Comparison of ENCODE assay signal across 8 cellular contexts in genomic region chr10:63521389-63522128, GRCh38. TPM values are rescaled to one million over a fixed set of nuclear protein-coding genes. Genes with fewer than 3 reads are reported as not detected.
A peak's percentile ranks its signal among the peaks of the same experiment; 100 is the strongest.
DNase-seq lines count a peak whose midpoint lies in the region; ATAC-seq and TF ChIP-seq lines count a peak whose summit lies in the region.

Gene REEP3 (plus strand): TSS chr10:63521401. CDS start chr10:63521546, 145 bp downstream.

- ATAC-seq in GM21529 (IDR thresholded peaks at IDR 0.05; ENCODE audit: unreplicated experiment), result peak; percentile 70
- peak; percentile 15 to 91 (median 82) for ATAC-seq in heart left ventricle

- peaks cover 4 to 65% (median 50%) of the 10 kb centered on the region in 12 donors for H3K4me1 ChIP-seq in heart left ventricle
- peaks cover 1% of the 10 kb centered on the region for H3K4me1 ChIP-seq in urinary bladder (ENCODE audit: insufficient read depth)

- no peaks in the 10 kb centered on the region for H3K27me3 ChIP-seq in heart left ventricle

- H3K4me3 ChIP-seq in heart left ventricle (peak within 1 kb of the TSS; percentile 63 to 91 (median 78)), urinary bladder (ENCODE audit: low read depth, low read length) (peak within 1 kb of the TSS; percentile 99)

- in situ Hi-C loops in G401 (cut with HindIII; ENCODE audit: low sequenced_read_pairs), result no loop called here

- H3K27ac Mint-ChIP-seq in IgD-negative memory B cell, result peak within 1 kb of the TSS; percentile 90 to 93 (median 91)

- DNase-seq in G401 (ENCODE audit: low spot score), result peak; percentile 87
- peak; percentile 62 for DNase-seq in SW480 (ENCODE audit: low spot score)
- DNase-seq in heart left ventricle, result peak; percentile 69 to 88 (median 76)
- DNase-seq in posterior cingulate gyrus, result peak; percentile 57 to 96 (median 72)

- intact Hi-C loops in heart left ventricle (cut with DNase I), result loop anchor here in 9 of 10 donors (1.0 to 10.0 kb wide), 16 partner anchors 51 to 314 kb away; partner anchors contain the start of gene JMJD1C (in 7 of the 9)
- intact Hi-C loops in posterior cingulate gyrus (cut with DNase I), result loop anchor here (2.0 to 10.0 kb wide), 4 partner anchors 107 to 314 kb away; no protein-coding TSS in a partner anchor

- H3K27me3 Mint-ChIP-seq in IgD-negative memory B cell, result no peaks in the 10 kb centered on the region

- peaks cover 26 to 38% (median 32%) of the 10 kb centered on the region in 3 donors for H3K4me1 Mint-ChIP-seq in IgD-negative memory B cell

- TF ChIP-seq POLR2A in heart left ventricle (IDR thresholded peaks at IDR 0.05), result peak in 1 of 2 donors; percentile 35

- H3K9me3 ChIP-seq in heart left ventricle, result peaks cover 0 to 12% (median 0%) of the 10 kb centered on the region in 12 donors

- H3K9me3 Mint-ChIP-seq in IgD-negative memory B cell, result no peaks in the 10 kb centered on the region

- H3K36me3 ChIP-seq in heart left ventricle, result no peaks in the 10 kb centered on the region
- H3K36me3 ChIP-seq in urinary bladder (ENCODE audit: insufficient read depth), result no peaks in the 10 kb centered on the region

- H3K27ac ChIP-seq in adipose tissue (ENCODE audit: low read depth, low read length), result peak within 1 kb of the TSS; percentile 86
- H3K27ac ChIP-seq in heart left ventricle, result peak within 1 kb of the TSS; percentile 97 to 99 (median 98)
- peak within 1 kb of the TSS; percentile 99 for H3K27ac ChIP-seq in urinary bladder (ENCODE audit: low read depth)

- no peaks in the 10 kb centered on the region for H3K36me3 Mint-ChIP-seq in IgD-negative memory B cell

- peak within 1 kb of the TSS; percentile 89 to 95 (median 92) for H3K4me3 Mint-ChIP-seq in IgD-negative memory B cell

- 0 to 1% (median 0%) methylated on average over 87 to 99 of the region's 99 CpGs for WGBS in adipose tissue, 3 donors
- WGBS in heart left ventricle, 4 donors, result 0% methylated on average over 24 to 99 of the region's 99 CpGs
- under 1% methylated on average over 99 of the region's 99 CpGs for WGBS in urinary bladder

- no peak for TF ChIP-seq CTCF in heart left ventricle (IDR thresholded peaks at IDR 0.05)

RNA-seq across cellular contexts. Expression of gene REEP3, which starts in this region (rescaled TPM):
- 18.6 and 21.7 TPM in 2 replicates for total RNA-seq in G401 (2014; rRNA removed; shearing (Covaris generic))
- polyA plus RNA-seq in IgD-negative memory B cell (5.6 TPM), adipose tissue (10 to 100 TPM in 2 of 3 donors, 1 to 10 TPM in 1; 5.2 to 15.0 (median 13.9) TPM), heart left ventricle (10 to 100 TPM in 1 of 2 donors, 1 to 10 TPM in 1; 9.1 to 21.9 TPM), urinary bladder (25.3 TPM)
- total RNA-seq in heart left ventricle (10 to 100 TPM; 12.5 to 48.2 (median 24.9) TPM), urinary bladder (82.6 TPM)

Comparison
In these comparisons a context has a peak if more than half of its experiments do, and no peak if none do; other contexts are left out.
1. Peak in every context shown above with its lines: DNase-seq, ATAC-seq, H3K4me3 ChIP-seq and H3K27ac ChIP-seq.